Comparison of ENCODE assay signal across 8 cellular contexts in the genomic region with DNA sequence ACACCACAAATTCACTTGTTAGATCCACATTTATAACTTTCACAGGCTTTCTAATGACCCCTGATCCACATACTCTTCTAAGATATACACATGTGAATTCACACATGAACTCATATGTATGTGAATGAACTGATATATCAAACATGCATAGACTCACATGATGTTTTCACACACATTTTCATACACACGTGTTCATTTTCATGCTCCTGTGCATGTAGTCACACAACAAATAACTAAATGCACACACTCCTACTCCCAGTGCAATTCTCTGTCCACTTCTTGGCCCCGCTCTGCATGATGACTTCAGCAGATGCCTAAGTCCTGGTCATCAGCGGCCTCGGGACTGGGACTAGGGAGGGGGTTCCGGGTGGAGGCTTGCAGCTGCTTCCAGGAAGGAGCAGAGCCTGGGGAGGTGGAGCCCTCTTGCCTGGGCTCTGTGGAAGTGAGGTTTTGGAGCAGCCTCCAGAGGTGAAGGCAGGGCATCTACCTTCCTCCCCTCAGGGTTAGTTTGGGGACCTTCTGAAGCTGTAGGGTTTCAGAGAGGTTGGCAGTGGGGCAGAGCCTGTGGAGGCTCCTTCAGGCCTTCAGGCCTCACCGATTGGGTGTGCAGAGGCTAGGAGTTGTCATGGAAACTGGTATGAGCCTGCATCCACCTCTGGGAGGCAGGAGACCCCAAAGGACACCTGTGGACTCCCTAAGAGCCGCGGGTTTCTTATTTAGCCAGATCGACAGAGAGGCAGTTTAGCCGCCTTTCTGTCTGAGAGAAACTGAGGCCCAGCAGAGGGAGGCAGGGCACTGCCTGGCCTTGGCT. TPM values are rescaled to one million over a fixed set of nuclear protein-coding genes. Genes with fewer than 3 reads are reported as not detected.
DNase-seq lines count a peak whose midpoint lies in the region; ATAC-seq, FAIRE-seq and TF ChIP-seq lines count a peak whose summit lies in the region.

No MANE protein-coding gene starts in this region.

- peaks cover 6% of the 10 kb centered on the region; the same call in 1 of the 2 replicates for H3K79me1 ChIP-seq in H1 (ENCODE audit: low read depth, low read length)
- peaks cover 16% of the 10 kb centered on the region for H3K79me1 ChIP-seq in mesendoderm (ENCODE audit: low read length)

- ATAC-seq in thoracic aorta (ENCODE audit: insufficient number of reproducible peaks, low FRiP score, low read depth) (no peak), HG02763 (IDR thresholded peaks at IDR 0.05; ENCODE audit: unreplicated experiment) (no peak), GM21619 (IDR thresholded peaks at IDR 0.05; ENCODE audit: unreplicated experiment) (no peak)

- H3K27me3 ChIP-seq in BJ (ENCODE audit: control insufficient read depth, insufficient read depth, low read length) (no peaks in the 10 kb centered on the region), H1 (replicated peaks in 1 of 4; ENCODE audit: control insufficient read depth in 3 of 4, extremely low read depth in 1 of 4, insufficient read depth in 3 of 4, low read length in 3 of 4) (no peaks in the 10 kb centered on the region), mesendoderm (ENCODE audit: insufficient read depth, low read length, poor library complexity) (no peaks in the 10 kb centered on the region), thoracic aorta (replicated peaks; ENCODE audit: insufficient read depth) (no peaks in the 10 kb centered on the region)

- H2BK15ac ChIP-seq in H1 (ENCODE audit: low read length): no peak overlapping the region
- H2BK15ac ChIP-seq in mesendoderm (replicated peaks; ENCODE audit: low read depth): no peak overlapping the region

- POLR2A ChIA-PET in BJ (lab: Charles Lee) (no interaction called here), H1 (lab: Charles Lee; ENCODE audit: partially characterized antibody) (interaction anchor here (1.4 to 12.6 kb wide), 3 partner anchors 8 to 12 kb away, joined by 3 to 143 read pairs (median 4); no protein-coding TSS in a partner anchor)

- H3K27ac ChIP-seq in H1 (ENCODE audit: low read depth, low read length) (no peak overlapping the region), mesendoderm (ENCODE audit: low read depth, low read length) (no peak overlapping the region), thoracic aorta (peak overlapping the region; percentile 97 to 98)

- H3K23ac ChIP-seq in H1 (ENCODE audit: insufficient read length): no peak overlapping the region
- H3K23ac ChIP-seq in mesendoderm (ENCODE audit: low read length): no peak overlapping the region

- H2BK12ac ChIP-seq in H1 (ENCODE audit: low read depth, low read length): no peak overlapping the region

- no peak overlapping the region for H2AFZ ChIP-seq in H1 (ENCODE audit: low read length)

- peaks cover 2 to 16% of the 10 kb centered on the region in 2 experiments for H4K20me1 ChIP-seq in H1 (replicated peaks in 1 of 2; ENCODE audit: control insufficient read depth in 1 of 2, insufficient read depth in 2 of 2, low read length in 2 of 2)

- H3K36me3 ChIP-seq in BJ (ENCODE audit: control insufficient read depth, insufficient read depth, low read length): peaks cover 31% of the 10 kb centered on the region
- H3K36me3 ChIP-seq in H1 (ENCODE audit: control insufficient read depth in 2 of 4, insufficient read depth in 4 of 4, low read length in 3 of 4): peaks cover 11 to 35% (median 26%) of the 10 kb centered on the region in 4 experiments; a peak in 7 of 8 replicates
- peaks cover 8% of the 10 kb centered on the region for H3K36me3 ChIP-seq in mesendoderm (ENCODE audit: control insufficient read depth, insufficient read depth, low read length)
- H3K36me3 ChIP-seq in thoracic aorta: peaks cover 18% of the 10 kb centered on the region

- H3K4me2 ChIP-seq in H1 (ENCODE audit: insufficient read depth in 1 of 2, low read depth in 2 of 2, low read length in 2 of 2): peak overlapping the region; percentile 90 to 93
- no peak overlapping the region for H3K4me2 ChIP-seq in mesendoderm (ENCODE audit: low read length)

- TF ChIP-seq RAD21 in H1 (IDR thresholded peaks at IDR 0.05 in 1 of 2, conservative IDR thresholded peaks at IDR 0.05 in 1 of 2; ENCODE audit: low read depth in 2 of 2, low read length in 2 of 2): no peak

- no peak overlapping the region for H3K56ac ChIP-seq in H1 (replicated peaks; ENCODE audit: insufficient read length, low read depth, low read length)
- H3K56ac ChIP-seq in mesendoderm (ENCODE audit: low read length): no peak overlapping the region

- peaks cover 4 to 21% (median 12%) of the 10 kb centered on the region in 4 experiments for H3K4me1 ChIP-seq in H1 (replicated peaks in 1 of 4; ENCODE audit: control insufficient read depth in 3 of 4, insufficient read depth in 4 of 4, low read length in 3 of 4)
- peaks cover 11% of the 10 kb centered on the region for H3K4me1 ChIP-seq in mesendoderm (ENCODE audit: control insufficient read depth, low read depth, low read length)
- H3K4me1 ChIP-seq in thoracic aorta (ENCODE audit: control insufficient read depth in 1 of 2, low read depth in 2 of 2): peaks cover 19 to 52% of the 10 kb centered on the region in 2 donors

- no peak for FAIRE-seq in H1 (lab: Jason Lieb, UNC)

- WGBS in H1 (ENCODE audit: extremely low coverage in 1 of 2, insufficient coverage in 1 of 2, insufficient read length in 1 of 2, insufficient replicate concordance in 2 of 2, low coverage in 1 of 2, low lambda C conversion rate in 2 of 2, missing lambda C conversion rate in 1 of 2), 2 experiments: 92% methylated on average over 10 of the region's 10 CpGs; no CpG with 5 or more reads in 1 of the 2 experiments
- no CpG with 5 or more reads among the region's 10 CpGs for WGBS in mesendoderm (ENCODE audit: extremely low coverage, insufficient coverage, low lambda C conversion rate)

- H3K4me3 ChIP-seq in BJ (ENCODE audit: low read depth, low read length) (peak overlapping the region; percentile 71), H1 (ENCODE audit: extremely low read depth in 1 of 4, insufficient read depth in 2 of 4, low read depth in 3 of 4, low read length in 4 of 4) (peak overlapping the region in 1 of 4 experiments; percentile 90; a peak in 2 of 8 replicates), mesendoderm (ENCODE audit: low read length) (no peak overlapping the region), thoracic aorta (peak overlapping the region; percentile 87)

- H2BK5ac ChIP-seq in H1 (ENCODE audit: low read depth, low read length): no peak overlapping the region
- no peak overlapping the region for H2BK5ac ChIP-seq in mesendoderm (ENCODE audit: low read length)

- H3K4ac ChIP-seq in H1 (replicated peaks; ENCODE audit: insufficient read length, low read depth, low read length) (no peak overlapping the region), mesendoderm (ENCODE audit: low read depth, low read length) (no peak overlapping the region)

- peaks cover 0 to 33% of the 10 kb centered on the region in 2 experiments; a peak in 2 of 4 replicates for H3K79me2 ChIP-seq in H1 (ENCODE audit: control insufficient read depth in 1 of 2, insufficient read depth in 2 of 2, low read length in 2 of 2)
- H3K79me2 ChIP-seq in mesendoderm (ENCODE audit: control insufficient read depth, insufficient read depth, low read length): peaks cover 12% of the 10 kb centered on the region

- H4K8ac ChIP-seq in H1 (ENCODE audit: extremely low read depth, insufficient read depth, low read length): no peak overlapping the region
- no peak overlapping the region for H4K8ac ChIP-seq in mesendoderm (ENCODE audit: low read depth, low read length)

- H3K9ac ChIP-seq in H1 (replicated peaks in 1 of 4; ENCODE audit: extremely low read depth in 1 of 4, low read depth in 3 of 4, low read length in 3 of 4): peak overlapping the region in 1 of 4 experiments; percentile 88; a peak in 1 of 7 replicates
- H3K9ac ChIP-seq in mesendoderm (ENCODE audit: low read length): peak overlapping the region; percentile 20

- DNase-seq in BJ (ENCODE audit: low read depth): peak; percentile 73
- no peak for DNase-seq in H1 (ENCODE audit: low read depth in 1 of 2, low spot score in 2 of 2)
- DNase-seq in mesendoderm: peak; percentile 73
- peak; percentile 85 for DNase-seq in thoracic aorta (ENCODE audit: low spot score)
- no peak for DNase-seq in germinal center (ENCODE audit: low spot score)

- CTCF ChIA-PET in BJ (lab: Yijun Ruan, JAX): interaction anchor here (0.5 to 21.8 kb wide), 7 partner anchors 8 to 483 kb away, joined by 3 to 479 read pairs (median 4); a partner anchor contains a TSS
- CTCF ChIA-PET in H1 (lab: Charles Lee; ENCODE audit: partially characterized antibody): interaction anchor here (0.9 to 26.8 kb wide), 8 partner anchors 6 to 122 kb away, joined by 3 to 464 read pairs (median 4); a partner anchor contains a TSS

- no peak overlapping the region for H3K14ac ChIP-seq in H1 (ENCODE audit: insufficient read length)

- H3K18ac ChIP-seq in H1 (ENCODE audit: extremely low read depth, low read length): no peak overlapping the region
- H3K18ac ChIP-seq in mesendoderm (ENCODE audit: low read length): no peak overlapping the region

- H2AK5ac ChIP-seq in H1 (ENCODE audit: low read depth, low read length) (no peak overlapping the region), mesendoderm (ENCODE audit: low read length) (no peak overlapping the region)

- no peak for TF ChIP-seq EP300 in H1 (IDR thresholded peaks at IDR 0.05; ENCODE audit: borderline replicate concordance in 1 of 2, low read depth in 2 of 2, low read length in 2 of 2)

- H3K23me2 ChIP-seq in H1 (ENCODE audit: low read depth, low read length): peaks cover 17% of the 10 kb centered on the region

- no peak for TF ChIP-seq POLR2A in H1 (IDR thresholded peaks at IDR 0.05; ENCODE audit: control extremely low read depth in 1 of 2, low read depth in 2 of 2, low read length in 2 of 2)

- H3K9me3 ChIP-seq in H1 (ENCODE audit: insufficient read depth in 2 of 2, low read depth in 1 of 2, low read length in 1 of 2): no peaks in the 10 kb centered on the region
- H3K9me3 ChIP-seq in thoracic aorta: no peaks in the 10 kb centered on the region

- TF ChIP-seq CTCF in BJ (IDR thresholded peaks at IDR 0.05; ENCODE audit: insufficient read depth, low read depth, low read length) (no peak), H1 (IDR thresholded peaks at IDR 0.05; ENCODE audit: control extremely low read depth in 1 of 3, insufficient read depth in 1 of 3, low read depth in 1 of 3, low read length in 3 of 3) (no peak), thoracic aorta (IDR thresholded peaks at IDR 0.05) (no peak)

- H2BK120ac ChIP-seq in H1 (replicated peaks; ENCODE audit: low read depth, low read length): no peak overlapping the region
- H2BK120ac ChIP-seq in mesendoderm (ENCODE audit: low read depth, low read length): no peak overlapping the region

- H2BK20ac ChIP-seq in H1 (ENCODE audit: low read length): no peak overlapping the region

- H4K5ac ChIP-seq in H1 (ENCODE audit: insufficient read length, low read depth, low read length): no peak overlapping the region
- H4K5ac ChIP-seq in mesendoderm (ENCODE audit: low read length): no peak overlapping the region

- no peak overlapping the region for H4K91ac ChIP-seq in H1 (replicated peaks; ENCODE audit: insufficient read length, low read length)

RNA-seq across cellular contexts. Expression of a gene that starts 1.8 kb away (rescaled TPM):
- polyA plus RNA-seq in BJ (2011; rRNA removed) (47.5 and 81.5 TPM in 2 replicates), H1 (2011; rRNA removed) (99.5 and 161 TPM in 2 replicates)
- polyA minus RNA-seq in BJ (2011; rRNA and poly(A)+ RNA removed): 50.0 and 80.8 TPM in 2 replicates
- polyA plus RNA-seq in PFSK-1 (2012; ENCODE audit: insufficient read length, low read depth): 125 TPM
- 75.7 and 79.3 TPM in 2 replicates for total RNA-seq in H1 (2021; fragmentation: NEBNext Ultra II Directional; extraction: Animal tissue kit (Norgen Biotek cat#: 25700))
- polyA plus RNA-seq in H1 (2011; cell fraction: cytosol; rRNA removed): 84.1 TPM
- polyA plus RNA-seq in H1 (2011; cell fraction: nucleus; rRNA removed): 198 TPM
- polyA plus RNA-seq in H1 (2012, experiment 1 of 2): 34.9 to 80.3 TPM (median 70.1 TPM) in 4 replicates
- polyA plus RNA-seq in H1 (2012, experiment 2 of 2): 71.2 TPM
- polyA plus RNA-seq in H1 (2013, experiment 1 of 2): 61.8 TPM
- polyA plus RNA-seq in H1 (2013, experiment 2 of 2): 57.5 TPM
- 25.8 and 26.7 TPM in 2 replicates for polyA minus RNA-seq in H1 (2011; rRNA and poly(A)+ RNA removed)
- 45.7 TPM for polyA minus RNA-seq in H1 (2011; cell fraction: cytosol; rRNA and poly(A)+ RNA removed)
- polyA minus RNA-seq in H1 (2011; cell fraction: nucleus; rRNA and poly(A)+ RNA removed): 51.4 TPM
- polyA plus RNA-seq in mesendoderm (2013, experiment 1 of 2): 41.5 TPM
- polyA plus RNA-seq in mesendoderm (2013, experiment 2 of 2): 42.1 TPM
- 100 to 1,000 TPM; 127 to 165 TPM for total RNA-seq in thoracic aorta

RNA-seq across cellular contexts. Expression of a gene that starts 14.1 kb away (rescaled TPM):
- polyA plus RNA-seq in BJ (2011; rRNA removed): 4.7 and 5.5 TPM in 2 replicates
- polyA minus RNA-seq in BJ (2011; rRNA and poly(A)+ RNA removed): 4.6 and 5.9 TPM in 2 replicates
- polyA plus RNA-seq in PFSK-1 (2012; ENCODE audit: insufficient read length, low read depth): 23.6 TPM
- total RNA-seq in H1 (2021; fragmentation: NEBNext Ultra II Directional; extraction: Animal tissue kit (Norgen Biotek cat#: 25700)): 32.5 and 34.9 TPM in 2 replicates
- 15.4 TPM in 2 replicates for polyA plus RNA-seq in H1 (2011; rRNA removed)
- polyA plus RNA-seq in H1 (2011; cell fraction: cytosol; rRNA removed): 18.2 TPM
- 18.3 TPM for polyA plus RNA-seq in H1 (2011; cell fraction: nucleus; rRNA removed)
- 27.7 to 35.2 TPM (median 32.6 TPM) in 4 replicates for polyA plus RNA-seq in H1 (2012, experiment 1 of 2)
- polyA plus RNA-seq in H1 (2012, experiment 2 of 2): 9.5 TPM
- 17.1 TPM for polyA plus RNA-seq in H1 (2013, experiment 1 of 2)
- 16.0 TPM for polyA plus RNA-seq in H1 (2013, experiment 2 of 2)
- polyA minus RNA-seq in H1 (2011; rRNA and poly(A)+ RNA removed): 29.8 and 30.7 TPM in 2 replicates
- 8.3 TPM for polyA minus RNA-seq in H1 (2011; cell fraction: cytosol; rRNA and poly(A)+ RNA removed)
- 17.7 TPM for polyA minus RNA-seq in H1 (2011; cell fraction: nucleus; rRNA and poly(A)+ RNA removed)
- 20.1 TPM for polyA plus RNA-seq in mesendoderm (2013, experiment 1 of 2)
- 19.7 TPM for polyA plus RNA-seq in mesendoderm (2013, experiment 2 of 2)
- total RNA-seq in thoracic aorta: 10 to 100 TPM in 1 of 2 donors, 1 to 10 TPM in 1; 5.3 to 16.6 TPM

RNA-seq across cellular contexts. Expression of a gene that starts 14.1 kb away (rescaled TPM):
- polyA plus RNA-seq in BJ (2011; rRNA removed) (77.3 and 123 TPM in 2 replicates), H1 (2011; rRNA removed) (149 and 171 TPM in 2 replicates)
- 18.6 and 22.8 TPM in 2 replicates for polyA minus RNA-seq in BJ (2011; rRNA and poly(A)+ RNA removed)
- 146 TPM for polyA plus RNA-seq in PFSK-1 (2012; ENCODE audit: insufficient read length, low read depth)
- 74.1 and 80.9 TPM in 2 replicates for total RNA-seq in H1 (2021; fragmentation: NEBNext Ultra II Directional; extraction: Animal tissue kit (Norgen Biotek cat#: 25700))
- polyA plus RNA-seq in H1 (2011; cell fraction: cytosol; rRNA removed): 140 TPM
- 169 TPM for polyA plus RNA-seq in H1 (2011; cell fraction: nucleus; rRNA removed)
- polyA plus RNA-seq in H1 (2012, experiment 1 of 2): 72.3 to 110 TPM (median 101 TPM) in 4 replicates
- polyA plus RNA-seq in H1 (2012, experiment 2 of 2): 122 TPM
- 93.1 TPM for polyA plus RNA-seq in H1 (2013, experiment 1 of 2)
- 84.8 TPM for polyA plus RNA-seq in H1 (2013, experiment 2 of 2)
- 29.0 and 35.6 TPM in 2 replicates for polyA minus RNA-seq in H1 (2011; rRNA and poly(A)+ RNA removed)
- 49.4 TPM for polyA minus RNA-seq in H1 (2011; cell fraction: cytosol; rRNA and poly(A)+ RNA removed)
- 46.7 TPM for polyA minus RNA-seq in H1 (2011; cell fraction: nucleus; rRNA and poly(A)+ RNA removed)
- 78.0 TPM for polyA plus RNA-seq in mesendoderm (2013, experiment 1 of 2)
- polyA plus RNA-seq in mesendoderm (2013, experiment 2 of 2): 74.1 TPM
- 10 to 100 TPM; 51.9 to 56.6 TPM for total RNA-seq in thoracic aorta

RNA-seq across cellular contexts. Expression of a gene that starts 29.5 kb away (rescaled TPM):
- polyA plus RNA-seq in BJ (2011; rRNA removed): 0.53 and 0.86 TPM in 2 replicates
- 0.26 and 0.57 TPM in 2 replicates for polyA minus RNA-seq in BJ (2011; rRNA and poly(A)+ RNA removed)
- 0.58 TPM for polyA plus RNA-seq in PFSK-1 (2012; ENCODE audit: insufficient read length, low read depth)
- total RNA-seq in H1 (2021; fragmentation: NEBNext Ultra II Directional; extraction: Animal tissue kit (Norgen Biotek cat#: 25700)): 0.88 and 1.1 TPM in 2 replicates
- 1.6 and 1.7 TPM in 2 replicates for polyA plus RNA-seq in H1 (2011; rRNA removed)
- polyA plus RNA-seq in H1 (2011; cell fraction: cytosol; rRNA removed): 2.2 TPM
- polyA plus RNA-seq in H1 (2011; cell fraction: nucleus; rRNA removed): 7.2 TPM
- polyA plus RNA-seq in H1 (2012, experiment 1 of 2): 1.2 to 2.1 TPM (median 1.6 TPM) in 4 replicates
- polyA plus RNA-seq in H1 (2012, experiment 2 of 2): 1.0 TPM
- 0.97 TPM for polyA plus RNA-seq in H1 (2013, experiment 1 of 2)
- 0.72 TPM for polyA plus RNA-seq in H1 (2013, experiment 2 of 2)
- polyA minus RNA-seq in H1 (2011; rRNA and poly(A)+ RNA removed): 0.85 and 1.5 TPM in 2 replicates
- 2.6 TPM for polyA minus RNA-seq in H1 (2011; cell fraction: cytosol; rRNA and poly(A)+ RNA removed)
- polyA minus RNA-seq in H1 (2011; cell fraction: nucleus; rRNA and poly(A)+ RNA removed): 3.9 TPM
- polyA plus RNA-seq in mesendoderm (2013, experiment 1 of 2): 0.39 TPM
- polyA plus RNA-seq in mesendoderm (2013, experiment 2 of 2): 0.39 TPM
- total RNA-seq in thoracic aorta: 1 to 10 TPM in 1 of 2 donors, under 1 TPM in 1; 0.14 to 1.1 TPM

RNA-seq across cellular contexts. Expression of a gene that starts 29.6 kb away (rescaled TPM):
- polyA plus RNA-seq in BJ (2011; rRNA removed) (100 and 125 TPM in 2 replicates), H1 (2011; rRNA removed) (2.6 and 3.0 TPM in 2 replicates)
- 93.5 and 151 TPM in 2 replicates for polyA minus RNA-seq in BJ (2011; rRNA and poly(A)+ RNA removed)
- polyA plus RNA-seq in PFSK-1 (2012; ENCODE audit: insufficient read length, low read depth): 19.3 TPM
- total RNA-seq in H1 (2021; fragmentation: NEBNext Ultra II Directional; extraction: Animal tissue kit (Norgen Biotek cat#: 25700)): 2.8 and 3.1 TPM in 2 replicates
- polyA plus RNA-seq in H1 (2011; cell fraction: cytosol; rRNA removed): 4.4 TPM
- 7.8 TPM for polyA plus RNA-seq in H1 (2011; cell fraction: nucleus; rRNA removed)
- polyA plus RNA-seq in H1 (2012, experiment 1 of 2): 1.7 to 2.2 TPM (median 2.0 TPM) in 4 replicates
- 1.5 TPM for polyA plus RNA-seq in H1 (2012, experiment 2 of 2)
- 2.6 TPM for polyA plus RNA-seq in H1 (2013, experiment 1 of 2)
- 2.5 TPM for polyA plus RNA-seq in H1 (2013, experiment 2 of 2)
- polyA minus RNA-seq in H1 (2011; rRNA and poly(A)+ RNA removed): 7.1 and 7.3 TPM in 2 replicates
- polyA minus RNA-seq in H1 (2011; cell fraction: cytosol; rRNA and poly(A)+ RNA removed): 0.88 TPM
- polyA minus RNA-seq in H1 (2011; cell fraction: nucleus; rRNA and poly(A)+ RNA removed): 4.6 TPM
- 1.3 TPM for polyA plus RNA-seq in mesendoderm (2013, experiment 1 of 2)
- 1.3 TPM for polyA plus RNA-seq in mesendoderm (2013, experiment 2 of 2)
- total RNA-seq in thoracic aorta: 100 to 1,000 TPM; 136 to 206 TPM

Comparison
In these comparisons a context has a peak if more than half of its experiments do, and no peak if none do; other contexts are left out.
1. DNase-seq: peak in BJ (single experiment), mesendoderm (single experiment) and thoracic aorta (single experiment); none in H1 (0 of 2) and germinal center (single experiment).
2. H3K27ac ChIP-seq: peak in thoracic aorta (2 of 2); none in H1 (single experiment) and mesendoderm (single experiment).